In genomic region chr1:23168462-23169218, GRCh38 we compare ENCODE assay signal across 8 cellular contexts. TPM values are rescaled to one million over a fixed set of nuclear protein-coding genes. Genes with fewer than 3 reads are reported as not detected.
DNase-seq lines count a peak whose midpoint lies in the region; ATAC-seq and TF ChIP-seq lines count a peak whose summit lies in the region.

Gene LUZP1, minus strand, starts transcription at chr1:23168856.

- CTCF ChIA-PET in GM10248 (lab: Yijun Ruan, JAX) = interaction anchor here (1.2 to 14.6 kb wide), 3 partner anchors 9 to 62 kb away, joined by 3 to 123 read pairs (median 4); no protein-coding TSS in a partner anchor

- peaks cover 41% of the 10 kb centered on the region for H4K20me1 ChIP-seq in smooth muscle cell (ENCODE audit: low read depth)

- H3K27ac ChIP-seq in smooth muscle cell (ENCODE audit: low read depth) = peak within 1 kb of the TSS; percentile 91

- H3K9ac ChIP-seq in smooth muscle cell (ENCODE audit: low read depth) = peak within 1 kb of the TSS; percentile 96

- peaks cover 14% of the 10 kb centered on the region for H3F3A ChIP-seq in smooth muscle cell (ENCODE audit: low read depth)

- no peak for TF ChIP-seq CTCF in GM10248 (IDR thresholded peaks at IDR 0.05; ENCODE audit: control extremely low read depth, extremely low read depth, low read depth, missing control alignments)
- no peak for TF ChIP-seq CTCF in cardiac fibroblast (IDR thresholded peaks at IDR 0.05; ENCODE audit: low read depth, low read length)
- TF ChIP-seq CTCF in smooth muscle cell (IDR thresholded peaks at IDR 0.05; ENCODE audit: borderline replicate concordance, insufficient read depth, poor library complexity, severe bottlenecking) = no peak

- peak within 1 kb of the TSS; percentile 89 for H3K4me2 ChIP-seq in smooth muscle cell

- H3K79me2 ChIP-seq in smooth muscle cell (ENCODE audit: low read depth) = peaks cover 41% of the 10 kb centered on the region

- POLR2A ChIA-PET in GM10248 (lab: Yijun Ruan, JAX) = interaction anchor here (0.7 kb wide), 3 partner anchors 25 to 451 kb away, joined by 3 to 5 read pairs (median 4); no protein-coding TSS in a partner anchor

- 10% methylated on average over 53 of the region's 56 CpGs for WGBS in smooth muscle cell (ENCODE audit: low lambda C conversion rate)

- no peaks in the 10 kb centered on the region for H3K36me3 ChIP-seq in smooth muscle cell (ENCODE audit: low read depth)

- DNase-seq in GM10248 (ENCODE audit: extremely low spot score) (peak; percentile 93), NCI-H2196 treated with DMSO at 0.1 percent for 48 hours (lab: John Stamatoyannopoulos, UW; ENCODE audit: unreplicated experiment) (peak; percentile 31), cardiac fibroblast (ENCODE audit: low read depth in 2 of 2) (peak; percentile 94), iPS-NIHi7 (ENCODE audit: extremely low spot score) (peak; percentile 86), smooth muscle cell (lab: John Stamatoyannopoulos, UW; ENCODE audit: unreplicated experiment) (peak; percentile 84)
- peak; percentile 76 to 83 (median 80) for DNase-seq in activated CD4-positive, CD25-positive, alpha-beta regulatory T cell (lab: John Stamatoyannopoulos, UW)

- H2AFZ ChIP-seq in smooth muscle cell (ENCODE audit: low read depth) = peak within 1 kb of the TSS; percentile 40

- H3K9me3 ChIP-seq in smooth muscle cell (replicated peaks; ENCODE audit: low read depth) = no peaks in the 10 kb centered on the region

- H3K4me1 ChIP-seq in smooth muscle cell (ENCODE audit: low read depth) = peaks cover 14% of the 10 kb centered on the region

- ATAC-seq in HG02885 (IDR thresholded peaks at IDR 0.05; ENCODE audit: poor library complexity, unreplicated experiment) (peak; percentile 73), HG02588 (IDR thresholded peaks at IDR 0.05; ENCODE audit: unreplicated experiment) (no peak)

- H3K4me3 ChIP-seq in cardiac fibroblast (replicated peaks in 1 of 2; ENCODE audit: low read depth in 2 of 2, low read length in 2 of 2) (peak within 1 kb of the TSS; percentile 82), smooth muscle cell (peak within 1 kb of the TSS; percentile 98)

- H3K27me3 ChIP-seq in smooth muscle cell (ENCODE audit: low read depth) = no peaks in the 10 kb centered on the region

RNA-seq across cellular contexts. Expression of gene LUZP1, which starts in this region (rescaled TPM):
- 29.2 and 41.1 TPM in 2 replicates for total RNA-seq in smooth muscle cell
- 39.2 and 54.5 TPM in 2 replicates for polyA plus RNA-seq in smooth muscle cell

Comparison
In these comparisons a context has a peak if more than half of its experiments do, and no peak if none do; other contexts are left out.
1. DNase-seq: peak in every context shown above with its lines; median percentile 94 in cardiac fibroblast; 93 in GM10248; 86 in iPS-NIHi7; 84 in smooth muscle cell; 80 in activated CD4-positive, CD25-positive, alpha-beta regulatory T cell; 31 in NCI-H2196 treated with DMSO at 0.1 percent for 48 hours.